In genomic region chr5:135490245-135491037, GRCh38 we compare ENCODE assay signal across 1 cellular context.
TF ChIP-seq lines count a peak whose summit lies in the region.

No MANE protein-coding gene starts in this region.

TF ChIP-seq in GM23338, 12 proteins besides CTCF, POLR2A, EP300 and RAD21 (continued from another document):
- no peak for TF ChIP-seq ZNF462 (CRISPR knock-in tag; IDR thresholded peaks at IDR 0.05)
- no peak for TF ChIP-seq ZNF114 (CRISPR knock-in tag; IDR thresholded peaks at IDR 0.05)
- TF ChIP-seq REST (IDR thresholded peaks at IDR 0.05; ENCODE audit: unreplicated experiment): no peak
- peak; percentile 89 for TF ChIP-seq EZH2 (IDR thresholded peaks at IDR 0.05; ENCODE audit: low read depth, unreplicated experiment)
- no peak for TF ChIP-seq JUNB (IDR thresholded peaks at IDR 0.05; ENCODE audit: unreplicated experiment)
- no peak for TF ChIP-seq NANOG (IDR thresholded peaks at IDR 0.05; ENCODE audit: borderline replicate concordance)
